Comparison of ENCODE assay signal across 4 cellular contexts in genomic region chr12:125169451-125169850, GRCh38.
TF ChIP-seq lines count a peak whose summit lies in the region.

No MANE protein-coding gene starts in this region.

TF ChIP-seq in HEK293, 187 proteins besides CTCF, POLR2A, EP300 and RAD21:
- TF ChIP-seq ZNF280D (tag by site-specific recombination; IDR thresholded peaks at IDR 0.05) (peak; percentile 83; the same call in 1 of the 2 replicates), HOXC10 (CRISPR knock-in tag; IDR thresholded peaks at IDR 0.05) (no peak)

TF ChIP-seq in WTC11, 78 proteins besides CTCF, POLR2A, EP300 and RAD21:
- peak; percentile 66; the same call in 1 of the 2 replicates for TF ChIP-seq GTF2I (CRISPR knock-in tag; conservative IDR thresholded peaks at IDR 0.05)
- no peak for TF ChIP-seq ZNF219 (CRISPR knock-in tag; IDR thresholded peaks at IDR 0.05; ENCODE audit: borderline replicate concordance)

TF ChIP-seq in H1, 55 proteins besides CTCF, POLR2A, EP300 and RAD21:
- peak; percentile 21; the same call in 1 of the 2 replicates for TF ChIP-seq KDM1A (IDR thresholded peaks at IDR 0.05; ENCODE audit: borderline replicate concordance, low read length)
- TF ChIP-seq CHD1 (IDR thresholded peaks at IDR 0.05; ENCODE audit: low read depth, low read length), result no peak

TF ChIP-seq in HEK293T, 16 proteins besides CTCF, POLR2A, EP300 and RAD21 (continued from another document):
- TF ChIP-seq CTBP1 (IDR thresholded peaks at IDR 0.05; ENCODE audit: borderline replicate concordance) (no peak), ARNT (IDR thresholded peaks at IDR 0.05) (no peak), LEF1 (IDR thresholded peaks at IDR 0.05; ENCODE audit: borderline replicate concordance) (no peak), PKNOX1 (IDR thresholded peaks at IDR 0.05) (no peak), FOXA1 (IDR thresholded peaks at IDR 0.05) (no peak), ELF4 (IDR thresholded peaks at IDR 0.05) (no peak), NFRKB (IDR thresholded peaks at IDR 0.05) (no peak), FOXK2 (IDR thresholded peaks at IDR 0.05) (no peak), SUZ12 (IDR thresholded peaks at IDR 0.05) (no peak), ZNF384 (IDR thresholded peaks at IDR 0.05) (no peak), FOXM1 (IDR thresholded peaks at IDR 0.05; ENCODE audit: borderline replicate concordance) (no peak), SP1 (IDR thresholded peaks at IDR 0.05) (no peak), L3MBTL2 (conservative IDR thresholded peaks at IDR 0.05) (no peak), HDGF (IDR thresholded peaks at IDR 0.05; ENCODE audit: borderline replicate concordance) (no peak)
